Comparison of ENCODE assay signal across 15 cellular contexts in genomic region chr12:68440068-68440581, GRCh38.
A peak's percentile ranks its signal among the peaks of the same experiment; 100 is the strongest.
DNase-seq lines count a peak whose midpoint lies in the region; ATAC-seq, FAIRE-seq and TF ChIP-seq lines count a peak whose summit lies in the region.
"Had no signal": no experiment of that assay in that cellular context is flagged by ENCODE, and none has a peak within 500 bp of the region (broad histone marks: within the 10 kb centered on the region; RNA-seq: fewer than 3 reads in every experiment).

No MANE protein-coding gene starts in this region.

- H3K4me3 ChIP-seq in Loucy (ENCODE audit: low read length, poor library complexity, severe bottlenecking) (no peak overlapping the region), bronchial epithelial cell (ENCODE audit: low read depth, low read length) (no peak overlapping the region)
- H3K4me3 ChIP-seq: upper lobe of right lung had no signal

- 0 out of 2 replicates have a peak, but pooled peaks cover 4% of the 10 kb centered on the region for H3K9me3 ChIP-seq in Loucy (ENCODE audit: insufficient read depth, low read depth, low read length)
- H3K9me3 ChIP-seq: upper lobe of right lung had no signal

- FAIRE-seq in bronchial epithelial cell (lab: Jason Lieb, UNC) (no peak), urothelium cell line (lab: Jason Lieb, UNC) (no peak)
- FAIRE-seq: GM18507 had no signal

- H3K9ac ChIP-seq in Loucy (ENCODE audit: low read depth, low read length, poor library complexity, severe bottlenecking): no peak overlapping the region

- no peak overlapping the region for H3K4me2 ChIP-seq in Loucy (ENCODE audit: low read depth, low read length, poor library complexity, severe bottlenecking)

- no peaks in the 10 kb centered on the region for H3K79me2 ChIP-seq in Loucy (ENCODE audit: insufficient read depth, low read length)

- no peaks in the 10 kb centered on the region for H3K9me2 ChIP-seq in Loucy (replicated peaks; ENCODE audit: low read depth, low read length)

- H4K20me1 ChIP-seq in Loucy (ENCODE audit: insufficient read depth, low read length, poor library complexity, severe bottlenecking): no peaks in the 10 kb centered on the region

- H3K4me1 ChIP-seq in Loucy (ENCODE audit: insufficient read depth, low read length, poor library complexity, severe bottlenecking): peaks cover 43% of the 10 kb centered on the region
- H3K4me1 ChIP-seq: upper lobe of right lung had no signal

- H2AFZ ChIP-seq in Loucy (ENCODE audit: low read length): peak overlapping the region; percentile 25; the same call in 1 of the 2 replicates

- no peaks in the 10 kb centered on the region for H3F3A ChIP-seq in Loucy (ENCODE audit: low read depth)

- H3K27me3 ChIP-seq in Loucy (ENCODE audit: insufficient read depth, low read length, poor library complexity, severe bottlenecking) (no peaks in the 10 kb centered on the region), bronchial epithelial cell (ENCODE audit: control insufficient read depth, insufficient read depth, low read length) (no peaks in the 10 kb centered on the region)
- H3K27me3 ChIP-seq: upper lobe of right lung had no signal

- no peak for ATAC-seq in GM21529 (IDR thresholded peaks at IDR 0.05; ENCODE audit: unreplicated experiment)
- ATAC-seq: naive thymus-derived CD4-positive, alpha-beta T cell; upper lobe of right lung had no signal

- no peak for TF ChIP-seq CTCF in Loucy (conservative IDR thresholded peaks at IDR 0.05; ENCODE audit: low read length)
- no peak for TF ChIP-seq CTCF in bronchial epithelial cell (IDR thresholded peaks at IDR 0.05; ENCODE audit: insufficient read depth, low read length, severe bottlenecking)

- DNase-seq in AG08396 (ENCODE audit: low spot score): peak; percentile 40
- DNase-seq in bronchial epithelial cell (ENCODE audit: low read depth): peak; percentile 76
- DNase-seq in kidney glomerular epithelial cell (lab: John Stamatoyannopoulos, UW): peak; percentile 57
- DNase-seq in urothelium cell line (ENCODE audit: low spot score): no peak
- DNase-seq in SIG-M5 treated with dmso at 0.1 percent for 504 hours (lab: John Stamatoyannopoulos, UW; ENCODE audit: unreplicated experiment): no peak
- no peak for DNase-seq in activated naive CD4-positive, alpha-beta T cell treated with Interleukin-2 at 50 U/mL for 16 hours
- DNase-seq: activated T-cell treated with anti-CD3 and anti-CD28 coated beads, Interleukin-2, amount 50 U/mL, for 24 hours; naive thymus-derived CD4-positive, alpha-beta T cell; NCI-H510A treated with DMSO at 0.1 percent for 48 hours; Right ventricle myocardium superior; stimulated activated CD8-positive, alpha-beta memory T cell treated with anti-CD3 and anti-CD28 coated beads, Interleukin-4, amount 100 ng/mL, for 48 hours; upper lobe of right lung had no signal

- no peaks in the 10 kb centered on the region for H3K36me3 ChIP-seq in Loucy (ENCODE audit: insufficient read depth, low read length)
- H3K36me3 ChIP-seq in bronchial epithelial cell (ENCODE audit: control insufficient read depth, insufficient read depth, low read length): no peaks in the 10 kb centered on the region
- H3K36me3 ChIP-seq: upper lobe of right lung had no signal

Comparison
In these comparisons a context has a peak if more than half of its experiments do, and no peak if none do; other contexts are left out.
1. DNase-seq: peak in AG08396 (single experiment), bronchial epithelial cell (single experiment) and kidney glomerular epithelial cell (single experiment); none in urothelium cell line (single experiment), SIG-M5 treated with dmso at 0.1 percent for 504 hours (single experiment) and activated naive CD4-positive, alpha-beta T cell treated with Interleukin-2 at 50 U/mL for 16 hours (single experiment).